10 cellular contexts compared by ENCODE assay signal in genomic region chr7:101870361-101871062, GRCh38. TPM values are rescaled to one million over a fixed set of nuclear protein-coding genes. Genes with fewer than 3 reads are reported as not detected.
DNase-seq lines count a peak whose midpoint lies in the region; ATAC-seq and TF ChIP-seq lines count a peak whose summit lies in the region.
"Had no signal": no experiment of that assay in that cellular context is flagged by ENCODE, and none has a peak within 500 bp of the region (broad histone marks: within the 10 kb centered on the region; RNA-seq: fewer than 3 reads in every experiment).

No MANE protein-coding gene starts in this region.

- no peak overlapping the region for H3K27ac ChIP-seq in naive thymus-derived CD4-positive, alpha-beta T cell (ENCODE audit: low read depth, low read length)
- no peak overlapping the region for H3K27ac ChIP-seq in effector memory CD4-positive, alpha-beta T cell (ENCODE audit: insufficient read depth, low read length, poor library complexity, severe bottlenecking)
- H3K27ac ChIP-seq: GM23248 had no signal

- H3K36me3 ChIP-seq in naive thymus-derived CD4-positive, alpha-beta T cell (ENCODE audit: control insufficient read depth in 2 of 3, insufficient read depth in 3 of 3, low read length in 3 of 3) = no peaks in the 10 kb centered on the region
- peaks cover 2% of the 10 kb centered on the region for H3K36me3 ChIP-seq in effector memory CD4-positive, alpha-beta T cell (ENCODE audit: control insufficient read depth, insufficient read depth, low read length)

- peak; percentile 14 for ATAC-seq in left ventricle myocardium superior
- ATAC-seq in Right ventricle myocardium inferior = no peak
- peak; percentile 12; the same call in 1 of the 3 replicates for ATAC-seq in SK-N-SH treated with all-trans-retinoic acid at 6 μM for 48 hours
- no peak for ATAC-seq in naive thymus-derived CD4-positive, alpha-beta T cell
- ATAC-seq: CD8-positive, alpha-beta T cell had no signal

- peaks cover 0 to 2% (median 0%) of the 10 kb centered on the region in 5 donors for H3K36me3 Mint-ChIP-seq in naive thymus-derived CD4-positive, alpha-beta T cell
- no peaks in the 10 kb centered on the region for H3K36me3 Mint-ChIP-seq in activated naive CD8-positive, alpha-beta T cell treated with anti-CD3 and anti-CD28 coated beads for 36 hours

- H3K4me1 Mint-ChIP-seq in naive thymus-derived CD4-positive, alpha-beta T cell = peaks cover 5 to 40% (median 29%) of the 10 kb centered on the region in 7 donors
- H3K4me1 Mint-ChIP-seq in activated naive CD8-positive, alpha-beta T cell treated with anti-CD3 and anti-CD28 coated beads for 36 hours = peaks cover 21% of the 10 kb centered on the region

- H3K4me3 ChIP-seq in naive thymus-derived CD4-positive, alpha-beta T cell (ENCODE audit: low read length) = no peak overlapping the region
- H3K4me3 ChIP-seq in effector memory CD4-positive, alpha-beta T cell (ENCODE audit: insufficient read depth, low read depth, low read length, poor library complexity, severe bottlenecking) = no peak overlapping the region
- H3K4me3 ChIP-seq: GM23248 had no signal

- intact Hi-C loops in left ventricle myocardium superior (cut with micrococcal nuclease) (no loop called here), Right ventricle myocardium inferior (cut with DNase I) (no loop called here)
- intact Hi-C loops in naive thymus-derived CD4-positive, alpha-beta T cell (cut with micrococcal nuclease) = no loop called here

- CTCF ChIA-PET in naive thymus-derived CD4-positive, alpha-beta T cell (lab: Charles Lee) = interaction anchor here (0.6 kb wide), 1 partner anchor 360 kb away, joined by 6 read pairs; no protein-coding TSS in a partner anchor

- DNase-seq in left ventricle myocardium superior (no peak), Right ventricle myocardium inferior (ENCODE audit: missing footprints) (no peak), iPS-NIHi11 (ENCODE audit: low spot score) (peak; percentile 62), cerebellum (ENCODE audit: low spot score) (no peak)
- no peak for DNase-seq in naive thymus-derived CD4-positive, alpha-beta T cell
- DNase-seq in activated naive CD8-positive, alpha-beta T cell treated with anti-CD3 and anti-CD28 coated beads for 36 hours = no peak
- no peak for DNase-seq in effector memory CD4-positive, alpha-beta T cell
- DNase-seq: CD8-positive, alpha-beta T cell; GM23248 had no signal

- H3K9me3 Mint-ChIP-seq in naive thymus-derived CD4-positive, alpha-beta T cell = no peaks in the 10 kb centered on the region
- H3K9me3 Mint-ChIP-seq in activated naive CD8-positive, alpha-beta T cell treated with anti-CD3 and anti-CD28 coated beads for 36 hours = no peaks in the 10 kb centered on the region
- H3K9me3 Mint-ChIP-seq: CD8-positive, alpha-beta T cell had no signal

- no peak overlapping the region for H3K4me3 Mint-ChIP-seq in naive thymus-derived CD4-positive, alpha-beta T cell
- H3K4me3 Mint-ChIP-seq in activated naive CD8-positive, alpha-beta T cell treated with anti-CD3 and anti-CD28 coated beads for 36 hours = no peak overlapping the region
- H3K4me3 Mint-ChIP-seq: CD8-positive, alpha-beta T cell had no signal

- no peaks in the 10 kb centered on the region for H3K27me3 ChIP-seq in naive thymus-derived CD4-positive, alpha-beta T cell (ENCODE audit: control insufficient read depth in 2 of 2, insufficient read depth in 2 of 2, low read length in 2 of 2)
- no peaks in the 10 kb centered on the region for H3K27me3 ChIP-seq in effector memory CD4-positive, alpha-beta T cell (replicated peaks; ENCODE audit: control insufficient read depth, insufficient read depth, low read length, poor library complexity, severe bottlenecking)

- peak overlapping the region in 1 of 9 donors; percentile 77 for H3K27ac Mint-ChIP-seq in naive thymus-derived CD4-positive, alpha-beta T cell
- H3K27ac Mint-ChIP-seq in activated naive CD8-positive, alpha-beta T cell treated with anti-CD3 and anti-CD28 coated beads for 36 hours = no peak overlapping the region
- H3K27ac Mint-ChIP-seq: CD8-positive, alpha-beta T cell had no signal

- H3K9me3 ChIP-seq in naive thymus-derived CD4-positive, alpha-beta T cell (ENCODE audit: control insufficient read depth in 2 of 3, low read length in 3 of 3) = no peaks in the 10 kb centered on the region
- H3K9me3 ChIP-seq in effector memory CD4-positive, alpha-beta T cell (ENCODE audit: control insufficient read depth, low read length) = no peaks in the 10 kb centered on the region

- H3K27me3 Mint-ChIP-seq in naive thymus-derived CD4-positive, alpha-beta T cell = no peaks in the 10 kb centered on the region
- no peaks in the 10 kb centered on the region for H3K27me3 Mint-ChIP-seq in activated naive CD8-positive, alpha-beta T cell treated with anti-CD3 and anti-CD28 coated beads for 36 hours

- no peaks in the 10 kb centered on the region for H3K4me1 ChIP-seq in naive thymus-derived CD4-positive, alpha-beta T cell (ENCODE audit: control insufficient read depth in 2 of 2, insufficient read depth in 2 of 2, low read length in 2 of 2)
- H3K4me1 ChIP-seq in effector memory CD4-positive, alpha-beta T cell (ENCODE audit: control insufficient read depth, insufficient read depth, low read length, poor library complexity, severe bottlenecking) = no peaks in the 10 kb centered on the region

- POLR2A ChIA-PET in naive thymus-derived CD4-positive, alpha-beta T cell (lab: Charles Lee) = no interaction called here

TF ChIP-seq in SK-N-SH treated with all-trans-retinoic acid at 6 μM for 48 hours, 23 proteins besides CTCF, POLR2A, EP300 and RAD21:
- TF ChIP-seq ZFP3 (CRISPR knock-in tag; IDR thresholded peaks at IDR 0.05) (0 out of 2 replicates have a peak, but pooled peaks have one; percentile 38), SNAI2 (CRISPR knock-in tag; IDR thresholded peaks at IDR 0.05) (no peak)
TF ChIP-seq in SK-N-SH treated with all-trans-retinoic acid at 6 μM for 48 hours: peak in this region for 1.

RNA-seq across cellular contexts. Expression of gene CUX1, which starts 53.1 kb away (rescaled TPM):
- total RNA-seq in left ventricle myocardium superior = 123 TPM
- total RNA-seq in Right ventricle myocardium inferior = 107 TPM
- 59.8 TPM for total RNA-seq in cerebellum
- 10 to 100 TPM; 29.6 to 81.6 (median 50.2) TPM for total RNA-seq in naive thymus-derived CD4-positive, alpha-beta T cell
- polyA plus RNA-seq in naive thymus-derived CD4-positive, alpha-beta T cell = 10 to 100 TPM; 10.1 to 24.4 TPM
- total RNA-seq in activated naive CD8-positive, alpha-beta T cell treated with anti-CD3 and anti-CD28 coated beads for 36 hours = 10 to 100 TPM; 14.2 to 14.5 TPM

Comparison
In these comparisons a context has a peak if more than half of its experiments do, and no peak if none do; other contexts are left out.
1. ATAC-seq: peak in left ventricle myocardium superior (single experiment) and SK-N-SH treated with all-trans-retinoic acid at 6 μM for 48 hours (single experiment); none in Right ventricle myocardium inferior (single experiment) and naive thymus-derived CD4-positive, alpha-beta T cell (single experiment).